Comparison of ENCODE assay signal across 21 cellular contexts in the genomic region with DNA sequence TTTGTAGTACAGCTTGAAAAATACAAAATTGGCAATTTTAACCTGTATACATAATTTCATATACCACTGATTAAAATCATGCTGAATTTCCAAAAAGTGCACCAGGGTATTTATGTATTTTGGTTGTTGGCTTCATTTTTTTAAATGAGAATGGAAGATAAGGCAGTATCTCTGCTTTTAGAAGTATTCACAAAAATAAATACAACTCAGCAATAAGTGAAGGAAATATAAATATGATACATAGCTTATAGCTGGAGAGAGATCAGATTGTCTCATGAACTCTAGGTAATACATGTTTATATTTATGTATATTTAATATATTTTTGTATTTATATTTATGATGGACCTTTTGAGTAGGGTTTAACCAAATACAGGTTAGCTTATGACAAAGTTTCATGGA.
"Had no signal": no experiment of that assay in that cellular context is flagged by ENCODE, and none has a peak within 500 bp of the region (broad histone marks: within the 10 kb centered on the region; RNA-seq: fewer than 3 reads in every experiment).

No MANE protein-coding gene starts in this region.

- H3K4me3 ChIP-seq: thoracic aorta, upper lobe of right lung had no signal

- H3K4me3 Mint-ChIP-seq: activated T-helper 17 cell treated with anti-CD3 and anti-CD28 coated beads, Interleukin-2, amount 50 U/mL, for 72 hours; stimulated activated naive B cell treated with anti-CD40 and anti-IgM and Interleukin-4, amounts not matched to agents 10 μg/mL and 1 μg/mL and 100 μg/mL, for 72 hours; T-helper 2 cell treated with Interferon-gamma antibody and Interleukin-4, amounts not matched to agents 5 μg/mL and 100 μg/mL, for 36 hours had no signal

- H3K27ac ChIP-seq: brain microvascular endothelial cell, neutrophil, parathyroid adenoma, thoracic aorta, upper lobe of right lung had no signal

- H3K9ac ChIP-seq: parathyroid adenoma had no signal

- FAIRE-seq: endometrium, frontal cortex, TTC549 had no signal

- ATAC-seq: activated T-helper 17 cell treated with anti-CD3 and anti-CD28 coated beads, Interleukin-2, amount 50 U/mL, for 72 hours; left ventricle myocardium superior; sciatic nerve; stimulated activated naive B cell treated with anti-CD40 and anti-IgM and Interleukin-4, amounts not matched to agents 10 μg/mL and 1 μg/mL and 100 μg/mL, for 72 hours; upper lobe of right lung had no signal

- H3K27ac Mint-ChIP-seq: activated T-helper 17 cell treated with anti-CD3 and anti-CD28 coated beads, Interleukin-2, amount 50 U/mL, for 72 hours; T-helper 2 cell treated with Interferon-gamma antibody and Interleukin-4, amounts not matched to agents 5 μg/mL and 100 μg/mL, for 36 hours had no signal

- H3K4me1 ChIP-seq: upper lobe of right lung had no signal

- H2AFZ ChIP-seq: parathyroid adenoma had no signal

- H3K27me3 ChIP-seq: brain microvascular endothelial cell, neutrophil, upper lobe of right lung had no signal

- DNase-seq: activated CD4-positive, alpha-beta T cell treated with anti-CD3 and anti-CD28 coated beads for 48 hours; activated CD8-positive, alpha-beta memory T cell treated with anti-CD3 and anti-CD28 coated beads for 24 hours; activated CD8-positive, alpha-beta memory T cell treated with anti-CD3 and anti-CD28 coated beads, Interleukin-2, amount 50 U/mL, for 48 hours; activated naive CD4-positive, alpha-beta T cell; aorta; brain microvascular endothelial cell; cortex of kidney; head of caudate nucleus; left ventricle myocardium superior; stimulated activated CD4-positive, alpha-beta T cell treated with anti-CD3 and anti-CD28 coated beads, Interleukin-4, amount 100 ng/mL, for 24 hours; stimulated activated naive B cell treated with anti-CD40 and anti-IgM and Interleukin-4, amounts not matched to agents 10 μg/mL and 1 μg/mL and 100 μg/mL, for 72 hours; upper lobe of right lung had no signal

- H3K27me3 Mint-ChIP-seq: activated T-helper 17 cell treated with anti-CD3 and anti-CD28 coated beads, Interleukin-2, amount 50 U/mL, for 72 hours; stimulated activated naive B cell treated with anti-CD40 and anti-IgM and Interleukin-4, amounts not matched to agents 10 μg/mL and 1 μg/mL and 100 μg/mL, for 72 hours had no signal

- H3K9me3 Mint-ChIP-seq: activated T-helper 17 cell treated with anti-CD3 and anti-CD28 coated beads, Interleukin-2, amount 50 U/mL, for 72 hours; stimulated activated naive B cell treated with anti-CD40 and anti-IgM and Interleukin-4, amounts not matched to agents 10 μg/mL and 1 μg/mL and 100 μg/mL, for 72 hours; T-helper 2 cell treated with Interferon-gamma antibody and Interleukin-4, amounts not matched to agents 5 μg/mL and 100 μg/mL, for 36 hours had no signal

- H3K9me3 ChIP-seq: neutrophil, thoracic aorta, upper lobe of right lung had no signal
